ENCODE assay signal across 24 cellular contexts in the genomic region with DNA sequence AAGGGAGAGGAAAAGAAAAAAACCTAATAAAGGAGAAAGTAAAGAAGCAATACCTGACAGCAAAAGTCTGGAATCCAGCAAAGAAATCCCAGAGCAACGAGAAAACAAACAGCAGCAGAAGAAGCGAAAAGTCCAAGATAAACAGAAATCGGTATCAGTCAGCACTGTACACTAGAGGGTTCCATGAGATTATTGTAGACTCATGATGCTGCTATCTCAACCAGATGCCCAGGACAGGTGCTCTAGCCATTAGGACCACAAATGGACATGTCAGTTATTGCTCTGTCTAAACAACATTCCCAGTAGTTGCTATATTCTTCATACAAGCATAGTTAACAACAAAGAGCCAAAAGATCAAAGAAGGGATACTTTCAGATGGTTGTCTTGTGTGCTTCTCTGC.
"Had no signal": no experiment of that assay in that cellular context is flagged by ENCODE, and none has a peak within 500 bp of the region (broad histone marks: within the 10 kb centered on the region; RNA-seq: fewer than 3 reads in every experiment).

No MANE protein-coding gene starts in this region.

- H3K4me1 ChIP-seq: esophagus squamous epithelium, prostate gland had no signal

- H3K27me3 ChIP-seq: esophagus squamous epithelium, stomach, thyroid gland, vagina had no signal

- H3K36me3 ChIP-seq: esophagus squamous epithelium, prostate gland, stomach, thyroid gland, vagina had no signal

- DNase-seq: cortex of kidney; effector memory CD8-positive, alpha-beta T cell; erythroblast; esophagus squamous epithelium; foreskin melanocyte; glutamatergic neuron; hypothalamus; immature natural killer cell; islet precursor cell; mesenchymal stem cell; naive thymus-derived CD8-positive, alpha-beta T cell; nephron progenitor cell; nucleus accumbens; right cardiac atrium; small intestine; stimulated activated CD4-positive, alpha-beta T cell treated with anti-CD3 and anti-CD28 coated beads, Interleukin-1b, Interleukin-23, amount 100 ng/mL, for 48 hours; stimulated activated CD4-positive, alpha-beta T cell treated with anti-CD3 and anti-CD28 coated beads, Interleukin-4, amount 100 ng/mL, for 1 hour; stimulated activated CD8-positive, alpha-beta memory T cell treated with anti-CD3 and anti-CD28 coated beads, Interleukin-4, amount 100 ng/mL, for 48 hours; stimulated activated naive CD4-positive, alpha-beta T cell treated with Interleukin-2 at 50 U/mL for 16 hours; stomach; thyroid gland; trophoblast cell had no signal

- H3K9me3 ChIP-seq: esophagus squamous epithelium, prostate gland, stomach, thyroid gland, vagina had no signal

- H3K4me3 ChIP-seq: esophagus squamous epithelium, prostate gland, stomach, thyroid gland, vagina had no signal

- ATAC-seq: effector memory CD8-positive, alpha-beta T cell; naive thymus-derived CD8-positive, alpha-beta T cell; right cardiac atrium had no signal

- H3K27ac ChIP-seq: esophagus squamous epithelium, prostate gland, stomach, thyroid gland, vagina had no signal
